In the genomic region with DNA sequence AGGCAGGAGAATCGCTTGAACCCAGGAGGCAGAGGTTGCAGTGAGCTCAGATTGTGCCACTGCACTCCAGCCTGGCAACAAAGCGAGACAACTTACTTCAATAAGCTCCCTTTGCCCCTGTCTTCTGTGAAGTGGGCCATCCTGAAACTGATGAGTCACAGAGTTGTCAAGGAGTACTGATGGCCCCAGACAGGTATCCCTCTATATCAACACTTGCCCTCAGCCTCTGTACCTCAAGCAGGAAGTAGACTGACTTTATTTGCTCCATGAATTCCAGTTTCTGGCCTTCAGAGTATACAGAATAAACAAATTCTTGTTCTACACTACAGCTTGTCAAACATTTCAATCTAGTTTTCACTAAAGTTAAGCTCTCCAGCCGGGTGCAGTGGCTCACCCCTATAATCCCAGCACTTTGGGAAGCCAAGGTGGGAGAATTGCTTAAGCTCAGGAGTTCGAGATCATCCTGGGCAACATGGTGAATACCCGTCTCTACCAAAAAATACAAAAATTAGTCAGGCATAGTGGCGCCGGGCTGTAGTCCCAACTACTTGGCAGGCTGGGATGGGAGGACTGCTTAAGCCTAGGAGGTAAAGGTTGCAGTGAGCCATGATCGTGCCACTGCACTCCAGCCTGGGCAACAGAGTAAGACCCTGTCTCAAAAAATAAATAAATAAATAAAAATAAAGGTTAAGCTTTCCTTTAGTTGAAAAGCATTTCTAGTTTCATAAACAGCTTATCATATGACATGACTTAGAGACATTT, we compare ENCODE assay signal across 1 cellular context.
TF ChIP-seq lines count a peak whose summit lies in the region.

No MANE protein-coding gene starts in this region.

TF ChIP-seq in GM12878, 131 proteins besides CTCF, POLR2A, EP300 and RAD21:
- TF ChIP-seq RAD51 (IDR thresholded peaks at IDR 0.05) (no peak), TAF1 (IDR thresholded peaks at IDR 0.05; ENCODE audit: borderline replicate concordance, low read depth, low read length) (no peak), MXI1 (IDR thresholded peaks at IDR 0.05; ENCODE audit: low read depth, low read length) (no peak), SPI1 (IDR thresholded peaks at IDR 0.05; ENCODE audit: borderline replicate concordance, insufficient read depth, low read depth, low read length) (no peak), BRCA1 (IDR thresholded peaks at IDR 0.05; ENCODE audit: low read depth, low read length) (no peak)
- TF ChIP-seq, protein P1, sequence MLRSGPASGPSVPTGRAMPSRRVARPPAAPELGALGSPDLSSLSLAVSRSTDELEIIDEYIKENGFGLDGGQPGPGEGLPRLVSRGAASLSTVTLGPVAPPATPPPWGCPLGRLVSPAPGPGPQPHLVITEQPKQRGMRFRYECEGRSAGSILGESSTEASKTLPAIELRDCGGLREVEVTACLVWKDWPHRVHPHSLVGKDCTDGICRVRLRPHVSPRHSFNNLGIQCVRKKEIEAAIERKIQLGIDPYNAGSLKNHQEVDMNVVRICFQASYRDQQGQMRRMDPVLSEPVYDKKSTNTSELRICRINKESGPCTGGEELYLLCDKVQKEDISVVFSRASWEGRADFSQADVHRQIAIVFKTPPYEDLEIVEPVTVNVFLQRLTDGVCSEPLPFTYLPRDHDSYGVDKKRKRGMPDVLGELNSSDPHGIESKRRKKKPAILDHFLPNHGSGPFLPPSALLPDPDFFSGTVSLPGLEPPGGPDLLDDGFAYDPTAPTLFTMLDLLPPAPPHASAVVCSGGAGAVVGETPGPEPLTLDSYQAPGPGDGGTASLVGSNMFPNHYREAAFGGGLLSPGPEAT (IDR thresholded peaks at IDR 0.05; ENCODE audit: low read depth), result no peak
- TF ChIP-seq, protein P2, sequence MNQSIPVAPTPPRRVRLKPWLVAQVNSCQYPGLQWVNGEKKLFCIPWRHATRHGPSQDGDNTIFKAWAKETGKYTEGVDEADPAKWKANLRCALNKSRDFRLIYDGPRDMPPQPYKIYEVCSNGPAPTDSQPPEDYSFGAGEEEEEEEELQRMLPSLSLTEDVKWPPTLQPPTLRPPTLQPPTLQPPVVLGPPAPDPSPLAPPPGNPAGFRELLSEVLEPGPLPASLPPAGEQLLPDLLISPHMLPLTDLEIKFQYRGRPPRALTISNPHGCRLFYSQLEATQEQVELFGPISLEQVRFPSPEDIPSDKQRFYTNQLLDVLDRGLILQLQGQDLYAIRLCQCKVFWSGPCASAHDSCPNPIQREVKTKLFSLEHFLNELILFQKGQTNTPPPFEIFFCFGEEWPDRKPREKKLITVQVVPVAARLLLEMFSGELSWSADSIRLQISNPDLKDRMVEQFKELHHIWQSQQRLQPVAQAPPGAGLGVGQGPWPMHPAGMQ (IDR thresholded peaks at IDR 0.05; ENCODE audit: borderline replicate concordance), result 0 out of 2 replicates have a peak, but pooled peaks have one; percentile 8
TF ChIP-seq in GM12878: peak in this region for 1.
